In genomic region chr15:73051402-73051810, GRCh38 we compare ENCODE assay signal across 8 cellular contexts. TPM values are rescaled to one million over a fixed set of nuclear protein-coding genes. Genes with fewer than 3 reads are reported as not detected.
A peak's percentile ranks its signal among the peaks of the same experiment; 100 is the strongest.
DNase-seq lines count a peak whose midpoint lies in the region; ATAC-seq and TF ChIP-seq lines count a peak whose summit lies in the region.

No MANE protein-coding gene starts in this region.

- TF ChIP-seq RAD21 in liver (IDR thresholded peaks at IDR 0.05) = no peak

- WGBS in liver = under 1% methylated on average over 42 of the region's 42 CpGs

- DNase-seq in GM19238 (ENCODE audit: insufficient read length, low spot score) = peak; percentile 4
- no peak for DNase-seq in MG63
- no peak for DNase-seq in cardiac fibroblast (ENCODE audit: low read depth in 2 of 2)

- TF ChIP-seq CTCF in cardiac fibroblast (IDR thresholded peaks at IDR 0.05; ENCODE audit: low read depth, low read length) = no peak
- no peak for TF ChIP-seq CTCF in liver (IDR thresholded peaks at IDR 0.05; ENCODE audit: low read depth, low read length, missing input control)

- H3K27ac ChIP-seq in liver (ENCODE audit: low read depth in 1 of 2, low read length in 2 of 2) (peak overlapping the region; percentile 88 to 95), temporal lobe (ENCODE audit: low read depth, low read length) (peak overlapping the region; percentile 94)

- H3K4me1 ChIP-seq in liver (ENCODE audit: control insufficient read depth in 4 of 4, insufficient read depth in 4 of 4, low read length in 3 of 4) = peaks cover 0 to 16% (median 1%) of the 10 kb centered on the region in 4 donors

- peaks cover 42% of the 10 kb centered on the region for H3K27me3 ChIP-seq in MG63
- no peaks in the 10 kb centered on the region for H3K27me3 ChIP-seq in liver (ENCODE audit: control insufficient read depth in 4 of 4, insufficient read depth in 4 of 4, low read length in 3 of 4)

- H3K9me3 ChIP-seq in MG63 = no peaks in the 10 kb centered on the region
- H3K9me3 ChIP-seq in liver (ENCODE audit: control insufficient read depth in 4 of 4, low read length in 3 of 4) = no peaks in the 10 kb centered on the region

- no peaks in the 10 kb centered on the region for H3K36me3 ChIP-seq in MG63
- H3K36me3 ChIP-seq in liver (ENCODE audit: control insufficient read depth in 4 of 4, insufficient read depth in 3 of 4, low read depth in 1 of 4, low read length in 3 of 4) = no peaks in the 10 kb centered on the region

- H3K4me3 ChIP-seq in MG63 = peak overlapping the region; percentile 82
- peak overlapping the region; percentile 74 to 81 for H3K4me3 ChIP-seq in cardiac fibroblast (replicated peaks in 1 of 2; ENCODE audit: low read depth in 2 of 2, low read length in 2 of 2)
- peak overlapping the region; percentile 66 to 99 (median 78) for H3K4me3 ChIP-seq in liver (ENCODE audit: low read depth in 1 of 3, low read length in 3 of 3)

- ATAC-seq in HG03097 (IDR thresholded peaks at IDR 0.05; ENCODE audit: low FRiP score, unreplicated experiment) (no peak), HG02884 (IDR thresholded peaks at IDR 0.05; ENCODE audit: unreplicated experiment) (no peak), GM18502 (IDR thresholded peaks at IDR 0.05; ENCODE audit: poor library complexity, unreplicated experiment) (no peak)

- peak overlapping the region; percentile 87 to 92 for H3K9ac ChIP-seq in liver (ENCODE audit: low read depth in 1 of 2, low read length in 2 of 2)

TF ChIP-seq in liver, 16 proteins besides CTCF, POLR2A, EP300 and RAD21:
- TF ChIP-seq REST (IDR thresholded peaks at IDR 0.05) = no peak
- no peak for TF ChIP-seq RXRA (IDR thresholded peaks at IDR 0.05)
- no peak for TF ChIP-seq ZBTB33 (IDR thresholded peaks at IDR 0.05)
- no peak for TF ChIP-seq YY1 (IDR thresholded peaks at IDR 0.05)
- no peak for TF ChIP-seq JUND (IDR thresholded peaks at IDR 0.05)
- TF ChIP-seq GABPA (IDR thresholded peaks at IDR 0.05 in 1 of 2, conservative IDR thresholded peaks at IDR 0.05 in 1 of 2) = no peak
- TF ChIP-seq FOXA1 (IDR thresholded peaks at IDR 0.05) = no peak
- TF ChIP-seq HNF4A (conservative IDR thresholded peaks at IDR 0.05) = no peak
- TF ChIP-seq FOXA2 (IDR thresholded peaks at IDR 0.05) = no peak
- TF ChIP-seq EGR1 (IDR thresholded peaks at IDR 0.05; ENCODE audit: low read depth in 2 of 2) = no peak
- TF ChIP-seq TAF1 (conservative IDR thresholded peaks at IDR 0.05) = no peak
- no peak for TF ChIP-seq ATF3 (IDR thresholded peaks at IDR 0.05)
- TF ChIP-seq SP1 (IDR thresholded peaks at IDR 0.05) = no peak
- no peak for TF ChIP-seq MAX (IDR thresholded peaks at IDR 0.05)
- TF ChIP-seq NR2F2 (IDR thresholded peaks at IDR 0.05) = no peak
TF ChIP-seq in liver: peak in this region for 0.

RNA-seq across cellular contexts. Expression of gene NEO1, which starts 0.9 kb away (rescaled TPM):
- total RNA-seq in MG63 (2014; rRNA removed; shearing (Covaris generic); ENCODE audit: low replicate concordance) = 0.74 and 2.2 TPM in 2 replicates
- total RNA-seq in liver = 1 to 10 TPM; 5.6 to 9.9 TPM
- polyA plus RNA-seq in liver = 1 to 10 TPM; 1.6 to 5.9 TPM
- total RNA-seq in temporal lobe = 151 TPM

Comparison
In these comparisons a context has a peak if more than half of its experiments do, and no peak if none do; other contexts are left out.
1. RNA of gene NEO1, which starts 0.9 kb away (total RNA-seq): 151 TPM in temporal lobe (single experiment); 5.6 to 9.9 TPM in liver and 0.74 to 2.2 TPM in MG63; every median in the first group is over 10 times any median in the second.
2. Peak in every context shown above with its lines, with median percentiles within 50 percentile points of each other: H3K4me3 ChIP-seq.